In genomic region chr17:59892251-59892848, GRCh38 we compare ENCODE assay signal across 8 cellular contexts. TPM values are rescaled to one million over a fixed set of nuclear protein-coding genes. Genes with fewer than 3 reads are reported as not detected.
DNase-seq lines count a peak whose midpoint lies in the region; ATAC-seq and TF ChIP-seq lines count a peak whose summit lies in the region.

No MANE protein-coding gene starts in this region.

- H3K4me1 Mint-ChIP-seq in T-helper 2 cell treated with Interferon-gamma antibody and Interleukin-4, amounts not matched to agents 5 μg/mL and 100 μg/mL, for 36 hours (ENCODE audit: low read depth), result peaks cover 29% of the 10 kb centered on the region

- peaks cover 39% of the 10 kb centered on the region for H3K79me2 ChIP-seq in fibroblast of lung (ENCODE audit: control insufficient read depth, insufficient read depth, low read length)
- peaks cover 47% of the 10 kb centered on the region for H3K79me2 ChIP-seq in osteoblast (ENCODE audit: insufficient read depth, low read length)

- no peaks in the 10 kb centered on the region for H4K20me1 ChIP-seq in fibroblast of lung (ENCODE audit: control insufficient read depth, extremely low read depth, insufficient read depth, low read length)
- peaks cover 11% of the 10 kb centered on the region for H4K20me1 ChIP-seq in osteoblast (ENCODE audit: insufficient read depth, low read length)

- no peaks in the 10 kb centered on the region for H3K9me3 Mint-ChIP-seq in T-helper 2 cell treated with Interferon-gamma antibody and Interleukin-4, amounts not matched to agents 5 μg/mL and 100 μg/mL, for 36 hours

- H3K9me3 ChIP-seq in fibroblast of lung (ENCODE audit: control insufficient read depth, insufficient read depth, low read depth, low read length) (no peaks in the 10 kb centered on the region), osteoblast (ENCODE audit: low read depth, low read length) (no peaks in the 10 kb centered on the region)

- H3K4me2 ChIP-seq in fibroblast of lung (ENCODE audit: extremely low read depth, insufficient read depth, low read length) (peak overlapping the region; percentile 70), osteoblast (ENCODE audit: insufficient read depth, low read length) (peak overlapping the region; percentile 82)

- H3K4me1 ChIP-seq in fibroblast of lung (ENCODE audit: control insufficient read depth, extremely low read depth, insufficient read depth, low read length) (peaks cover 6% of the 10 kb centered on the region), osteoblast (ENCODE audit: insufficient read depth, low read length) (peaks cover 28% of the 10 kb centered on the region)

- TF ChIP-seq CTCF in fibroblast of lung (conservative IDR thresholded peaks at IDR 0.05 in 1 of 2, IDR thresholded peaks at IDR 0.05 in 1 of 2; ENCODE audit: low read depth in 1 of 2, low read length in 2 of 2) (no peak), osteoblast (IDR thresholded peaks at IDR 0.05; ENCODE audit: extremely low read depth, low read depth, low read length) (no peak)

- ATAC-seq in GM18909 (IDR thresholded peaks at IDR 0.05; ENCODE audit: poor library complexity, unreplicated experiment) (peak; percentile 61), HG02970 (IDR thresholded peaks at IDR 0.05; ENCODE audit: low FRiP score, unreplicated experiment) (peak; percentile 49)

- H3K4me3 ChIP-seq in fibroblast of lung (replicated peaks in 1 of 4; ENCODE audit: control extremely low read depth in 1 of 4, insufficient read depth in 1 of 4, low read depth in 3 of 4, low read length in 4 of 4), result peak overlapping the region; percentile 62 to 96 (median 75)
- peak overlapping the region; percentile 81 for H3K4me3 ChIP-seq in osteoblast (ENCODE audit: insufficient read depth, low read length)

- peak overlapping the region; percentile 37 for H3K9ac ChIP-seq in fibroblast of lung (ENCODE audit: insufficient read depth, low read length)

- peaks cover 20% of the 10 kb centered on the region for H3K36me3 Mint-ChIP-seq in T-helper 2 cell treated with Interferon-gamma antibody and Interleukin-4, amounts not matched to agents 5 μg/mL and 100 μg/mL, for 36 hours (ENCODE audit: low read depth)

- no peaks in the 10 kb centered on the region for H3K27me3 Mint-ChIP-seq in T-helper 2 cell treated with Interferon-gamma antibody and Interleukin-4, amounts not matched to agents 5 μg/mL and 100 μg/mL, for 36 hours (ENCODE audit: low read depth)

- H2AFZ ChIP-seq in fibroblast of lung (ENCODE audit: low read length) (peak overlapping the region; percentile 71), osteoblast (ENCODE audit: low read length) (peak overlapping the region; percentile 83)

- H3K27ac Mint-ChIP-seq in T-helper 2 cell treated with Interferon-gamma antibody and Interleukin-4, amounts not matched to agents 5 μg/mL and 100 μg/mL, for 36 hours, result peak overlapping the region; percentile 100

- no peaks in the 10 kb centered on the region for H3K36me3 ChIP-seq in fibroblast of lung (ENCODE audit: control insufficient read depth, insufficient read depth, low read length)
- no peaks in the 10 kb centered on the region for H3K36me3 ChIP-seq in osteoblast (ENCODE audit: insufficient read depth, low read length)

- peak overlapping the region; percentile 100 for H3K4me3 Mint-ChIP-seq in T-helper 2 cell treated with Interferon-gamma antibody and Interleukin-4, amounts not matched to agents 5 μg/mL and 100 μg/mL, for 36 hours

- DNase-seq in T-helper 2 cell treated with Interferon-gamma antibody and Interleukin-4, amounts not matched to agents 5 μg/mL and 100 μg/mL, for 36 hours (ENCODE audit: low spot score), result peak; percentile 13
- DNase-seq in fibroblast of lung (ENCODE audit: low read depth in 2 of 2) (no peak), osteoblast (ENCODE audit: insufficient read length, low spot score, missing footprints) (peak; percentile 84), 8988T (no peak), AG08396 (ENCODE audit: low spot score) (no peak), HuH-7 (ENCODE audit: low spot score) (no peak)

- H3K27ac ChIP-seq in fibroblast of lung (ENCODE audit: insufficient read depth, low read length) (peak overlapping the region; percentile 20), osteoblast (ENCODE audit: low read depth, low read length) (peak overlapping the region; percentile 47)

- H3K27me3 ChIP-seq in fibroblast of lung (ENCODE audit: control insufficient read depth, insufficient read depth, low read length) (no peaks in the 10 kb centered on the region), osteoblast (ENCODE audit: insufficient read depth, low read length) (no peaks in the 10 kb centered on the region)

RNA-seq across cellular contexts. Expression of gene TUBD1, which starts 0.4 kb away (rescaled TPM):
- total RNA-seq in fibroblast of lung, result 4.6 and 5.6 TPM in 2 replicates
- 3.6 TPM in 2 replicates for polyA plus RNA-seq in fibroblast of lung
- polyA plus RNA-seq in fibroblast of lung (2012), result 2.5 and 3.0 TPM in 2 replicates
- 0.75 TPM in 1 of 2 replicates, not detected in the other for polyA minus RNA-seq in fibroblast of lung (ENCODE audit: low replicate concordance)
- 4.0 and 4.4 TPM in 2 replicates for total RNA-seq in osteoblast

RNA-seq across cellular contexts. Expression of gene RPS6KB1, which starts 0.6 kb away (rescaled TPM):
- 21.3 and 21.6 TPM in 2 replicates for total RNA-seq in fibroblast of lung
- 14.8 and 16.0 TPM in 2 replicates for polyA plus RNA-seq in fibroblast of lung
- 16.9 and 20.7 TPM in 2 replicates for polyA plus RNA-seq in fibroblast of lung (2012)
- polyA minus RNA-seq in fibroblast of lung (ENCODE audit: low replicate concordance), result 0.67 and 1.0 TPM in 2 replicates
- total RNA-seq in osteoblast, result 29.0 and 30.4 TPM in 2 replicates

Comparison
In these comparisons a context has a peak if more than half of its experiments do, and no peak if none do; other contexts are left out.
1. DNase-seq: peak in T-helper 2 cell treated with Interferon-gamma antibody and Interleukin-4, amounts not matched to agents 5 μg/mL and 100 μg/mL, for 36 hours (single experiment) and osteoblast (single experiment); none in fibroblast of lung (0 of 2), 8988T (single experiment), AG08396 (single experiment) and HuH-7 (single experiment).